Comparison of ENCODE assay signal across 1 cellular context in the genomic region with DNA sequence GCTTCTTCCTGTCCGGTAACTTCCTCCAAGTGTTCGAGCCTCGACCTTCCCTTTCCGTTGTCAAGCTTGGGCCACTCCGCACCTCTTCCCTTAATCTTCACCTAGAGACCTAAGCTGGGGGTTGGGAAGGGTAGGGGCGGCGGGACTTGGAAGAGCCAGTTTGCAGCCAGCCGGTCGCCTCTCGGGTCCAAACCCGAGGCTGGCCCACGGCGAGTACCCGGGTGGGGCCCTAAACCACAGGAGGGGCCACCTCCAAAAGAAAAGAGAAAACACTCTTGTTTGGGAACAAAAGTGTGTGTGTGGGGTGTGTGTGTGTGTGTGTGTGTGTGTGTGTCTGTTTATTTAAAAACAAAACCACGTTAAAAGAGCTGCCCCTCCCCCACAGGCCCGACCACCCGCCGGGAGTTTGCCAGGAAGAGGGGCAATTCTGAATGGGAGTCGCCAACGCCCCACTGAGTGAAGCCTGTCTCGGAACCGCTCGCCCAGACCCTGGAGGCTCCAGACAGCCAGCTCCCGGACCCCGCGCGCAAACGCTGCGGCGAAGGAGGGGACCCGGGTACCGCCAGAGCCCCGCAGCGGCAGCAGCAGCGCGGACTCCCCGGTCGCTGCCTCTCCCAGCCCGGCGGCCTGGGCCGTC.
A peak's percentile ranks its signal among the peaks of the same experiment; 100 is the strongest.
TF ChIP-seq lines count a peak whose summit lies in the region.

No MANE protein-coding gene starts in this region.

TF ChIP-seq in GM12878, 131 proteins besides CTCF, POLR2A, EP300 and RAD21 (continued from another document):
- 0 out of 2 replicates have a peak, but pooled peaks have one; percentile 16 for TF ChIP-seq CBX5 (IDR thresholded peaks at IDR 0.05; ENCODE audit: low read depth)
- 0 out of 2 replicates have a peak, but pooled peaks have one; percentile 35 for TF ChIP-seq CHD2 (IDR thresholded peaks at IDR 0.05; ENCODE audit: borderline replicate concordance, low read depth, low read length)
- no peak for TF ChIP-seq FOXM1 (IDR thresholded peaks at IDR 0.05; ENCODE audit: low read depth, low read length)
TF ChIP-seq in GM12878: peak in this region for 4.
